ENCODE assay signal across 8 cellular contexts in the genomic region with DNA sequence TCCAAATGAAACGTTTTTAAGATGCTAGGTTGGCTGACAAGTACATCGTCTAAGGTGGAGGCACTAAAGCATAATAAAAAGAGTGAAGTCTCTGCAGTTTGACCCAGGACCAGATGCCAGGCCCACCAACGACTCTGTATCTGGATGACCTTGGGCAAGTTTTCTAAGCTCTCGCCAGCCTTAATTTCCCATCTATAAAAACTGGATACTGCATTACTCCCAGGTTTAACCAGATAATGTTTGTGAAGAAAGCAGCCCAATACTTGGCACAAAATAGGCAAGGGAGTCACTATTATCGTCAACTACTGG. TPM values are rescaled to one million over a fixed set of nuclear protein-coding genes. Genes with fewer than 3 reads are reported as not detected.
A peak's percentile ranks its signal among the peaks of the same experiment; 100 is the strongest.
DNase-seq lines count a peak whose midpoint lies in the region; ATAC-seq and TF ChIP-seq lines count a peak whose summit lies in the region.

No MANE protein-coding gene starts in this region.

- H3K79me2 ChIP-seq in OCI-LY7 (ENCODE audit: insufficient read depth, low read depth, low read length): peaks cover 34% of the 10 kb centered on the region

- H3K27me3 ChIP-seq in CD4-positive, alpha-beta T cell (ENCODE audit: control insufficient read depth, insufficient read depth, low read length): peaks cover 6% of the 10 kb centered on the region
- H3K27me3 ChIP-seq in endodermal cell (ENCODE audit: control insufficient read depth, insufficient read depth, low read length, poor library complexity, severe bottlenecking): peaks cover 41% of the 10 kb centered on the region
- H3K27me3 ChIP-seq in neutrophil: peaks cover 41% of the 10 kb centered on the region

- H3K4me3 Mint-ChIP-seq in CD4-positive, alpha-beta T cell: peak overlapping the region; percentile 97
- peak overlapping the region; percentile 87 for H3K4me3 Mint-ChIP-seq in endodermal cell

- no peaks in the 10 kb centered on the region for H3K36me3 ChIP-seq in OCI-LY7 (ENCODE audit: insufficient read depth, low read length)
- H3K36me3 ChIP-seq in endodermal cell (ENCODE audit: control insufficient read depth, insufficient read depth, low read length): no peaks in the 10 kb centered on the region
- no peaks in the 10 kb centered on the region for H3K36me3 ChIP-seq in neutrophil

- H3K4me1 ChIP-seq in OCI-LY7 (ENCODE audit: insufficient read depth, low read length, poor library complexity, severe bottlenecking) (peaks cover 36% of the 10 kb centered on the region), endodermal cell (ENCODE audit: control insufficient read depth, insufficient read depth, low read length) (no peaks in the 10 kb centered on the region), neutrophil (ENCODE audit: control insufficient read depth in 1 of 2, insufficient read depth in 1 of 2, low read depth in 1 of 2, low read length in 1 of 2) (peaks cover 16 to 26% of the 10 kb centered on the region in 2 experiments)

- peaks cover 40% of the 10 kb centered on the region for H3K4me1 Mint-ChIP-seq in CD4-positive, alpha-beta T cell (ENCODE audit: low read depth)
- H3K4me1 Mint-ChIP-seq in endodermal cell: peaks cover 3% of the 10 kb centered on the region

- CTCF ChIA-PET in CD4-positive, alpha-beta T cell (lab: Charles Lee): interaction anchor here (0.8 to 2.2 kb wide), 6 partner anchors 12 to 548 kb away, joined by 3 to 9 read pairs (median 6); partner anchors contain the start of gene TNRC6B
- CTCF ChIA-PET in OCI-LY7 (lab: Charles Lee; ENCODE audit: unreplicated experiment): interaction anchor here (1.0 kb wide), 1 partner anchor 509 kb away, joined by 4 read pairs; no protein-coding TSS in a partner anchor

- TF ChIP-seq CTCF in CD4-positive, alpha-beta T cell (IDR thresholded peaks at IDR 0.05): no peak
- TF ChIP-seq CTCF in OCI-LY7 (conservative IDR thresholded peaks at IDR 0.05; ENCODE audit: low read length) (no peak), endodermal cell (conservative IDR thresholded peaks at IDR 0.05) (no peak), neutrophil (IDR thresholded peaks at IDR 0.05) (no peak)

- peaks cover 9% of the 10 kb centered on the region for H3K27me3 Mint-ChIP-seq in CD4-positive, alpha-beta T cell
- peaks cover 32% of the 10 kb centered on the region for H3K27me3 Mint-ChIP-seq in endodermal cell (ENCODE audit: insufficient read depth)

- peaks cover 9% of the 10 kb centered on the region for H3K36me3 Mint-ChIP-seq in CD4-positive, alpha-beta T cell (ENCODE audit: low read depth)
- H3K36me3 Mint-ChIP-seq in endodermal cell (ENCODE audit: low read depth): no peaks in the 10 kb centered on the region

- H2AFZ ChIP-seq in OCI-LY7 (ENCODE audit: low read length): peak overlapping the region; percentile 76; the same call in 1 of the 2 replicates

- no peak for DNase-seq in CD4-positive, alpha-beta T cell
- DNase-seq in OCI-LY7 (ENCODE audit: low spot score): no peak
- DNase-seq in endodermal cell: no peak
- no peak for DNase-seq in LoVo (ENCODE audit: low spot score)
- no peak for DNase-seq in epidermal melanocyte (ENCODE audit: insufficient read length, low spot score)
- no peak for DNase-seq in KBM-7

- peak overlapping the region; percentile 73 for H3K4me2 ChIP-seq in OCI-LY7 (ENCODE audit: low read length)

- H3K9me3 Mint-ChIP-seq in CD4-positive, alpha-beta T cell: no peaks in the 10 kb centered on the region
- H3K9me3 Mint-ChIP-seq in endodermal cell: no peaks in the 10 kb centered on the region

- POLR2A ChIA-PET in CD4-positive, alpha-beta T cell (lab: Charles Lee): interaction anchor here (0.6 to 4.7 kb wide), 89 partner anchors 11 to 1728 kb away, joined by 3 to 105 read pairs (median 7); partner anchors contain the start of genes ADSL, ATF4, CBX6 and CBX7
- POLR2A ChIA-PET in OCI-LY7 (lab: Charles Lee): interaction anchor here (0.8 to 1.8 kb wide), 10 partner anchors 11 to 597 kb away, joined by 3 to 18 read pairs (median 6); partner anchors contain the start of genes ADSL, ATF4 and TNRC6B

- H4K20me1 ChIP-seq in OCI-LY7 (ENCODE audit: insufficient read depth, low read length): no peaks in the 10 kb centered on the region

- H3K27ac Mint-ChIP-seq in CD4-positive, alpha-beta T cell: peak overlapping the region; percentile 98
- H3K27ac Mint-ChIP-seq in endodermal cell: peak overlapping the region; percentile 99

- no TSS peak for BruUV-seq in OCI-LY7 (replicated peaks; lab: Mats Ljungman, UMichigan)

- peak overlapping the region; percentile 100 for H3K27ac ChIP-seq in CD4-positive, alpha-beta T cell (ENCODE audit: low read depth, low read length)
- H3K27ac ChIP-seq in OCI-LY7 (ENCODE audit: low read depth, low read length, poor library complexity, severe bottlenecking) (peak overlapping the region; percentile 65), endodermal cell (ENCODE audit: low read depth, low read length) (no peak overlapping the region), neutrophil (peak overlapping the region; percentile 99)

- no peak for ATAC-seq in CD4-positive, alpha-beta T cell (ENCODE audit: poor library complexity)
- no peak for ATAC-seq in GM21576 (IDR thresholded peaks at IDR 0.05; ENCODE audit: unreplicated experiment)

- no peaks in the 10 kb centered on the region for H3K9me2 ChIP-seq in OCI-LY7 (ENCODE audit: insufficient read depth, low read length)

- intact Hi-C loops in CD4-positive, alpha-beta T cell (cut with DNase I, micrococcal nuclease): loop anchor here (1.0 to 10.0 kb wide), 5 partner anchors 73 to 889 kb away; partner anchors contain the start of genes ADSL (in 2 of the 2), TNRC6B (in 2 of the 2) and CBX7 (in 1 of the 2)
- intact Hi-C loops in OCI-LY7 (cut with micrococcal nuclease; ENCODE audit: unreplicated experiment): loop anchor here (1.0 to 2.0 kb wide), 2 partner anchors 136 to 167 kb away; no protein-coding TSS in a partner anchor

- H3K9ac ChIP-seq in endodermal cell (ENCODE audit: extremely low read depth, low read length, poor library complexity, severe bottlenecking): no peak overlapping the region

- in situ Hi-C loops in KBM-7 (cut with MboI; ENCODE audit: low pct_unique_long_range_greater_than_20kb, low sequenced_read_pairs): no loop called here

- H3K4me3 ChIP-seq in OCI-LY7 (ENCODE audit: low read depth, low read length, poor library complexity, severe bottlenecking) (peak overlapping the region; percentile 70), endodermal cell (ENCODE audit: low read length) (peak overlapping the region; percentile 83), neutrophil (ENCODE audit: low read depth in 1 of 2, low read length in 1 of 2) (peak overlapping the region; percentile 79 to 91)

- WGBS in endodermal cell (ENCODE audit: insufficient coverage in 1 of 2, insufficient read length in 1 of 2), 2 experiments: 52 to 61% methylated on average over 3 to 5 of the region's 5 CpGs

- no peaks in the 10 kb centered on the region for H3K9me3 ChIP-seq in CD4-positive, alpha-beta T cell (ENCODE audit: control insufficient read depth, low read length)
- H3K9me3 ChIP-seq in OCI-LY7 (ENCODE audit: low read length): no peaks in the 10 kb centered on the region
- H3K9me3 ChIP-seq in endodermal cell (ENCODE audit: control insufficient read depth, low read length): no peaks in the 10 kb centered on the region
- H3K9me3 ChIP-seq in neutrophil: no peaks in the 10 kb centered on the region

RNA-seq across cellular contexts. Expression of gene FAM83F, which starts 49.0 kb away (rescaled TPM):
- 1 to 10 TPM; 5.2 to 6.8 TPM for total RNA-seq in CD4-positive, alpha-beta T cell
- total RNA-seq in OCI-LY7 (2014; rRNA removed; shearing (Covaris generic)): not detected in 2 replicates
- total RNA-seq in OCI-LY7 (2022) (not detected in 2 replicates), endodermal cell (10 to 100 TPM; 18.9 to 34.1 TPM)
- polyA plus RNA-seq in endodermal cell (2013, experiment 1 of 2): 2.2 TPM
- 1.9 TPM for polyA plus RNA-seq in endodermal cell (2013, experiment 2 of 2)

Comparison
In these comparisons a context has a peak if more than half of its experiments do, and no peak if none do; other contexts are left out.
1. RNA of gene FAM83F, which starts 49.0 kb away (total RNA-seq): 18.9 to 34.1 TPM in endodermal cell and 5.2 to 6.8 TPM in CD4-positive, alpha-beta T cell; not detected in OCI-LY7; every median in the first group is over 4 times any median in the second.
2. Peak in every context shown above with its lines, with median percentiles within 50 percentile points of each other: H3K4me3 ChIP-seq.